ENCODE assay signal across 14 cellular contexts in genomic region chrX:34332336-34332735, GRCh38.
A peak's percentile ranks its signal among the peaks of the same experiment; 100 is the strongest.
DNase-seq lines count a peak whose midpoint lies in the region; ATAC-seq and TF ChIP-seq lines count a peak whose summit lies in the region.
"Had no signal": no experiment of that assay in that cellular context is flagged by ENCODE, and none has a peak within 500 bp of the region (broad histone marks: within the 10 kb centered on the region; RNA-seq: fewer than 3 reads in every experiment).

No MANE protein-coding gene starts in this region.

- H3K9me3 Mint-ChIP-seq in WTC11: peaks cover 11% of the 10 kb centered on the region
- no peaks in the 10 kb centered on the region for H3K9me3 Mint-ChIP-seq in activated T-helper 1 cell treated with anti-CD3 and anti-CD28 coated beads, Interleukin-12 subunit alpha, Interleukin-12 subunit beta, Interleukin-2, Interleukin-4 antibody, amounts not matched to agents 30 ng/mL and 10 ng/mL and 1 ng/mL, durations not matched to agents 14 hours and 24 hours and 36 hours
- H3K9me3 Mint-ChIP-seq: activated naive CD4-positive, alpha-beta T cell treated with anti-CD3 and anti-CD28 coated beads for 36 hours had no signal

- peaks cover 5% of the 10 kb centered on the region for H3K36me3 Mint-ChIP-seq in WTC11
- no peaks in the 10 kb centered on the region for H3K36me3 Mint-ChIP-seq in activated T-helper 1 cell treated with anti-CD3 and anti-CD28 coated beads, Interleukin-12 subunit alpha, Interleukin-12 subunit beta, Interleukin-2, Interleukin-4 antibody, amounts not matched to agents 30 ng/mL and 10 ng/mL and 1 ng/mL, durations not matched to agents 14 hours and 24 hours and 36 hours (ENCODE audit: low read depth)
- H3K36me3 Mint-ChIP-seq: mesothelial cell of epicardium had no signal

- intact Hi-C loops in activated T-helper 1 cell treated with anti-CD3 and anti-CD28 coated beads, Interleukin-12 subunit alpha, Interleukin-12 subunit beta, Interleukin-2, Interleukin-4 antibody, amounts not matched to agents 30 ng/mL and 10 ng/mL and 1 ng/mL, durations not matched to agents 14 hours and 24 hours and 36 hours (cut with micrococcal nuclease): no loop called here

- no peak for TF ChIP-seq CTCF in WTC11 (IDR thresholded peaks at IDR 0.05)

- H3K4me1 Mint-ChIP-seq in WTC11: peaks cover 8% of the 10 kb centered on the region
- H3K4me1 Mint-ChIP-seq in activated T-helper 1 cell treated with anti-CD3 and anti-CD28 coated beads, Interleukin-12 subunit alpha, Interleukin-12 subunit beta, Interleukin-2, Interleukin-4 antibody, amounts not matched to agents 30 ng/mL and 10 ng/mL and 1 ng/mL, durations not matched to agents 14 hours and 24 hours and 36 hours (ENCODE audit: low read depth): no peaks in the 10 kb centered on the region
- H3K4me1 Mint-ChIP-seq: mesothelial cell of epicardium had no signal

- H3K4me3 Mint-ChIP-seq in WTC11: no peak overlapping the region
- no peak overlapping the region for H3K4me3 Mint-ChIP-seq in activated T-helper 1 cell treated with anti-CD3 and anti-CD28 coated beads, Interleukin-12 subunit alpha, Interleukin-12 subunit beta, Interleukin-2, Interleukin-4 antibody, amounts not matched to agents 30 ng/mL and 10 ng/mL and 1 ng/mL, durations not matched to agents 14 hours and 24 hours and 36 hours
- H3K4me3 Mint-ChIP-seq: activated naive CD4-positive, alpha-beta T cell treated with anti-CD3 and anti-CD28 coated beads for 36 hours; mesothelial cell of epicardium had no signal

- H3K27me3 Mint-ChIP-seq in WTC11 (ENCODE audit: low read depth): no peaks in the 10 kb centered on the region
- H3K27me3 Mint-ChIP-seq in activated T-helper 1 cell treated with anti-CD3 and anti-CD28 coated beads, Interleukin-12 subunit alpha, Interleukin-12 subunit beta, Interleukin-2, Interleukin-4 antibody, amounts not matched to agents 30 ng/mL and 10 ng/mL and 1 ng/mL, durations not matched to agents 14 hours and 24 hours and 36 hours (ENCODE audit: insufficient read depth): no peaks in the 10 kb centered on the region

- peak; percentile 77 for ATAC-seq in WTC11
- no peak for ATAC-seq in HG03039 (IDR thresholded peaks at IDR 0.05; ENCODE audit: unreplicated experiment)
- ATAC-seq: sciatic nerve had no signal

- H3K27ac Mint-ChIP-seq in WTC11: no peak overlapping the region
- H3K27ac Mint-ChIP-seq in activated T-helper 1 cell treated with anti-CD3 and anti-CD28 coated beads, Interleukin-12 subunit alpha, Interleukin-12 subunit beta, Interleukin-2, Interleukin-4 antibody, amounts not matched to agents 30 ng/mL and 10 ng/mL and 1 ng/mL, durations not matched to agents 14 hours and 24 hours and 36 hours: no peak overlapping the region
- H3K27ac Mint-ChIP-seq: activated naive CD4-positive, alpha-beta T cell treated with anti-CD3 and anti-CD28 coated beads for 36 hours; mesothelial cell of epicardium had no signal

- CTCF ChIA-PET in WTC11 (lab: Charles Lee): interaction anchor here (0.6 kb wide), 2 partner anchors 1138 to 1558 kb away, joined by 3 read pairs; no protein-coding TSS in a partner anchor

- DNase-seq in EH (ENCODE audit: low read depth) (peak; percentile 0), LHCN-M2 (ENCODE audit: low read depth) (peak; percentile 11), WTC11 (ENCODE audit: low spot score) (no peak), medulla oblongata (ENCODE audit: extremely low spot score) (peak; percentile 2), OCI-M1 (lab: John Stamatoyannopoulos, UW) (no peak), anterior cingulate cortex (lab: John Stamatoyannopoulos, UW) (no peak)
- DNase-seq in activated T-helper 1 cell treated with anti-CD3 and anti-CD28 coated beads, Interleukin-12 subunit alpha, Interleukin-12 subunit beta, Interleukin-2, Interleukin-4 antibody, amounts not matched to agents 30 ng/mL and 10 ng/mL and 1 ng/mL, durations not matched to agents 14 hours and 24 hours and 36 hours (ENCODE audit: low spot score): no peak
- DNase-seq: activated CD4-positive, alpha-beta T cell treated with anti-CD3 and anti-CD28 coated beads, Interleukin-2, amount 50 U/mL, for 1 hour; activated naive CD4-positive, alpha-beta T cell treated with anti-CD3 and anti-CD28 coated beads for 36 hours; NCI-H1930; upper lobe of left lung had no signal

- POLR2A ChIA-PET in WTC11 (lab: Charles Lee): no interaction called here

TF ChIP-seq in WTC11, 78 proteins besides CTCF, POLR2A, EP300 and RAD21 (continues in another document):
- no peak for TF ChIP-seq AFF4 (CRISPR knock-in tag; IDR thresholded peaks at IDR 0.05; ENCODE audit: borderline replicate concordance)
- no peak for TF ChIP-seq ZNF671 (CRISPR knock-in tag; IDR thresholded peaks at IDR 0.05)
- TF ChIP-seq PRDM15 (CRISPR knock-in tag; IDR thresholded peaks at IDR 0.05): no peak
- no peak for TF ChIP-seq MYBL2 (CRISPR knock-in tag; IDR thresholded peaks at IDR 0.05)
- no peak for TF ChIP-seq RORB (CRISPR knock-in tag; IDR thresholded peaks at IDR 0.05)
- no peak for TF ChIP-seq E2F1 (CRISPR knock-in tag; IDR thresholded peaks at IDR 0.05)
- TF ChIP-seq GABPB1 (CRISPR knock-in tag; IDR thresholded peaks at IDR 0.05): no peak
- TF ChIP-seq TCF7 (CRISPR knock-in tag; IDR thresholded peaks at IDR 0.05; ENCODE audit: low read depth): no peak

Comparison
In these comparisons a context has a peak if more than half of its experiments do, and no peak if none do; other contexts are left out.
1. DNase-seq: peak in EH (single experiment), LHCN-M2 (single experiment) and medulla oblongata (single experiment); none in WTC11 (single experiment), OCI-M1 (single experiment), activated T-helper 1 cell treated with anti-CD3 and anti-CD28 coated beads, Interleukin-12 subunit alpha, Interleukin-12 subunit beta, Interleukin-2, Interleukin-4 antibody, amounts not matched to agents 30 ng/mL and 10 ng/mL and 1 ng/mL, durations not matched to agents 14 hours and 24 hours and 36 hours (single experiment) and anterior cingulate cortex (0 of 58).